ENCODE assay signal across 8 cellular contexts in the genomic region with DNA sequence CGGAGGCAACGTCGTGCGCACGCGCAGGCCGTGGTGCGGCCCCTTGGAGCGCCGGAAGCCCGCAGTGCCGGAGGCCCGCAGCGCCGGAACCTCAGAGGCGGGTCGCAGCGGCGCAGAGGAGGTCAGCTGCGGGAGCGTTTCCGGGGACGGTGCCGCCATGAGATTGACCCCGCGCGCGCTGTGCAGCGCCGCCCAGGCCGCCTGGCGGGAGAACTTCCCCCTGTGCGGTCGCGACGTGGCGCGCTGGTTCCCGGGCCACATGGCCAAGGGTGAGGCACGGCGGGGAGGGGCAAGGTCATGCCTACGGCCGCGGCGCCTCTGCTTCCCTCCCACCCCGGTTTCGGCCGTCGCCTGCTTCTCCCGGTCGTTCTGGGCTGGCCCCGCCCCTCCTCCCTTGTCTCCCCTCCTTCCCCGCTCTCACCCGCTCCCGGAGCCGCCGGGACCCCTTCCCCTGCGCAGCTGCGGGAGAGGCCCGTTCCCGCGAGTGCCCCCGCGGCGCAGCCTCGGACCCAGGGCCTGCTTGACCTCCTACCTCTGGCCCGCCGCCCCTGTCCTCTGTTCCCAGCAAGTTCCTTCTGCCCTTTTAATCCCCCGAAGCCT. TPM values are rescaled to one million over a fixed set of nuclear protein-coding genes. Genes with fewer than 3 reads are reported as not detected.
A peak's percentile ranks its signal among the peaks of the same experiment; 100 is the strongest.
DNase-seq lines count a peak whose midpoint lies in the region; ATAC-seq, FAIRE-seq and TF ChIP-seq lines count a peak whose summit lies in the region.

A gene with protein sequence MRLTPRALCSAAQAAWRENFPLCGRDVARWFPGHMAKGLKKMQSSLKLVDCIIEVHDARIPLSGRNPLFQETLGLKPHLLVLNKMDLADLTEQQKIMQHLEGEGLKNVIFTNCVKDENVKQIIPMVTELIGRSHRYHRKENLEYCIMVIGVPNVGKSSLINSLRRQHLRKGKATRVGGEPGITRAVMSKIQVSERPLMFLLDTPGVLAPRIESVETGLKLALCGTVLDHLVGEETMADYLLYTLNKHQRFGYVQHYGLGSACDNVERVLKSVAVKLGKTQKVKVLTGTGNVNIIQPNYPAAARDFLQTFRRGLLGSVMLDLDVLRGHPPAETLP (plus strand): TSS at position 94 of the 600 bp plus-strand sequence. CDS start 64 bp downstream, at position 158.

- ATAC-seq in HG02678 (IDR thresholded peaks at IDR 0.05; ENCODE audit: unreplicated experiment) (peak; percentile 73), aorta (ENCODE audit: low FRiP score) (peak; percentile 97)

- 0 to 1% methylated on average over 69 of the region's 69 CpGs for WGBS in aorta, 2 donors

- no peak for FAIRE-seq in GM12892 (lab: Jason Lieb, UNC)

- no peaks in the 10 kb centered on the region for H3K9me3 ChIP-seq in right atrium auricular region
- no peaks in the 10 kb centered on the region for H3K9me3 ChIP-seq in aorta (ENCODE audit: control insufficient read depth, low read length)

- H3K4me1 ChIP-seq in right atrium auricular region = peaks cover 0 to 20% of the 10 kb centered on the region in 2 donors
- H3K4me1 ChIP-seq in aorta (ENCODE audit: control insufficient read depth in 1 of 2, insufficient read depth in 2 of 2, low read length in 2 of 2) = no peaks in the 10 kb centered on the region

- intact Hi-C loops in aorta (cut with DNase I) = no loop called here

- peak within 1 kb of the TSS; percentile 85 to 100 for H3K4me3 ChIP-seq in right atrium auricular region
- peak within 1 kb of the TSS; percentile 79 to 86 for H3K4me3 ChIP-seq in aorta (ENCODE audit: low read length in 2 of 2)

- DNase-seq in GM12892 (ENCODE audit: insufficient read length) = peak; percentile 91
- DNase-seq in NCI-H1105 treated with DMSO at 0.1 percent for 48 hours (lab: John Stamatoyannopoulos, UW) = peak; percentile 75
- peak in 4 of 5 donors; percentile 89 to 93 (median 91) for DNase-seq in T-helper 1 cell
- peak; percentile 49 to 96 (median 91) for DNase-seq in anterior cingulate cortex (lab: John Stamatoyannopoulos, UW)
- peak; percentile 85 for DNase-seq in right atrium auricular region (ENCODE audit: low spot score)
- DNase-seq in pulmonary artery endothelial cell (ENCODE audit: low read depth, low spot score) = peak; percentile 41
- DNase-seq in aorta = peak; percentile 96 to 99

- no peaks in the 10 kb centered on the region for H3K27me3 ChIP-seq in right atrium auricular region
- H3K27me3 ChIP-seq in aorta (ENCODE audit: control insufficient read depth in 1 of 2, insufficient read depth in 2 of 2, low read length in 1 of 2) = no peaks in the 10 kb centered on the region

- H3K36me3 ChIP-seq in right atrium auricular region (peaks cover 29% of the 10 kb centered on the region), aorta (ENCODE audit: control insufficient read depth in 1 of 2, insufficient read depth in 2 of 2, low read length in 1 of 2) (no peaks in the 10 kb centered on the region)

- H3K27ac ChIP-seq in right atrium auricular region = peak within 1 kb of the TSS; percentile 84 to 88
- H3K27ac ChIP-seq in aorta (ENCODE audit: low read depth in 1 of 2, low read length in 2 of 2) = peak within 1 kb of the TSS in 1 of 2 donors; percentile 58

- TF ChIP-seq CTCF in right atrium auricular region (IDR thresholded peaks at IDR 0.05) = peak in 1 of 2 donors; percentile 58

- peak; percentile 94 for TF ChIP-seq POLR2A in GM12892 (IDR thresholded peaks at IDR 0.05; ENCODE audit: low read depth, low read length)

RNA-seq across cellular contexts. Expression of the gene that starts here (rescaled TPM):
- polyA plus RNA-seq in GM12892 (2012; ENCODE audit: missing spikeins) = 38.8 TPM
- 10 to 100 TPM in 1 of 2 donors, 1 to 10 TPM in 1; 9.9 to 15.1 TPM for total RNA-seq in right atrium auricular region
- 46.0 and 56.7 TPM in 2 replicates for total RNA-seq in pulmonary artery endothelial cell
- total RNA-seq in aorta = 10 to 100 TPM; 25.9 to 39.3 TPM
- polyA plus RNA-seq in aorta = 10 to 100 TPM; 13.1 to 36.1 TPM

Comparison
In these comparisons a context has a peak if more than half of its experiments do, and no peak if none do; other contexts are left out.
1. DNase-seq: peak in every context shown above with its lines; median percentile 98 in aorta; 91 in GM12892; 91 in T-helper 1 cell; 91 in anterior cingulate cortex; 85 in right atrium auricular region; 75 in NCI-H1105 treated with DMSO at 0.1 percent for 48 hours; 41 in pulmonary artery endothelial cell.